Comparison of ENCODE assay signal across 26 cellular contexts in the genomic region with DNA sequence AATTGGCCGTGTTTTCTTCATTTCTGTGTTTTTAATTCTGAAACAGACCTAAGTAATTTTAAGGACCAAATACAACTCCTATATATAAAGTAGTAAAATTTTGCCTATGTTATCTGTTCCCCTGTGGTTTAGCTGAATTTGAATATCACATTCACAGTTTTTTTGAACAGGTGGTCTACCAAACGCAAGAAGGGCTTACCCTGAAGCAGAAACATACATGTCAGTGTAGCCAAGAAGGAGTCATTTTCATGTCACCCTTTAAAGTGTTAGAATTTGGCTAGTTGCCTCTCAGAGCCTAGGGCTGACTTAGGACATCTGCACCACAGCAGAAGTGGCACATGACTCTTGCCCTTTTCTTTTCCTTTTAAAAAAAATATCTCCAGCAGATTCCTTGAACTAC. TPM values are rescaled to one million over a fixed set of nuclear protein-coding genes. Genes with fewer than 3 reads are reported as not detected.
DNase-seq lines count a peak whose midpoint lies in the region; ATAC-seq and TF ChIP-seq lines count a peak whose summit lies in the region.
"Had no signal": no experiment of that assay in that cellular context is flagged by ENCODE, and none has a peak within 500 bp of the region (broad histone marks: within the 10 kb centered on the region; RNA-seq: fewer than 3 reads in every experiment).

No MANE protein-coding gene starts in this region.

- in situ Hi-C loops in SK-MEL-5 (cut with HindIII; ENCODE audit: low pct_unique_long_range_greater_than_20kb, low sequenced_read_pairs): no loop called here

- DNase-seq in Right ventricle myocardium superior (no peak), heart right ventricle (no peak), SK-MEL-5 (ENCODE audit: low read depth, low spot score) (peak; percentile 19)
- no peak for DNase-seq in CD4-positive, alpha-beta T cell
- no peak for DNase-seq in stimulated activated naive B cell treated with anti-CD40 and anti-IgM and Interleukin-4, amounts not matched to agents 10 μg/mL and 1 μg/mL and 100 μg/mL, for 72 hours
- DNase-seq: 8988T; CD4-positive, alpha-beta memory T cell; COR-L47; DMS53; GOT3; HCEC 1CT; KG1; MM.1S; NCI-H1048; NCI-H1417; NCI-H1694; NCI-H2029 treated with DMSO at 0.1 percent for 48 hours; NCI-H446 treated with DMSO at 0.1 percent for 48 hours; NCI-H526; RPMI8226; SHP77 treated with DMSO at 0.1 percent for 48 hours had no signal

- no peaks in the 10 kb centered on the region for H3K9me3 Mint-ChIP-seq in CD4-positive, alpha-beta T cell
- no peaks in the 10 kb centered on the region for H3K9me3 Mint-ChIP-seq in stimulated activated naive B cell treated with anti-CD40 and anti-IgM and Interleukin-4, amounts not matched to agents 10 μg/mL and 1 μg/mL and 100 μg/mL, for 72 hours
- no peaks in the 10 kb centered on the region for H3K9me3 Mint-ChIP-seq in stimulated activated memory B cell treated with anti-CD40 and anti-IgM and Interleukin-4, amounts not matched to agents 10 μg/mL and 1 μg/mL and 100 μg/mL, for 72 hours
- H3K9me3 Mint-ChIP-seq: CD4-positive, alpha-beta memory T cell had no signal

- no peaks in the 10 kb centered on the region for H3K27me3 Mint-ChIP-seq in CD4-positive, alpha-beta T cell
- H3K27me3 Mint-ChIP-seq in stimulated activated naive B cell treated with anti-CD40 and anti-IgM and Interleukin-4, amounts not matched to agents 10 μg/mL and 1 μg/mL and 100 μg/mL, for 72 hours: no peaks in the 10 kb centered on the region
- H3K27me3 Mint-ChIP-seq in stimulated activated memory B cell treated with anti-CD40 and anti-IgM and Interleukin-4, amounts not matched to agents 10 μg/mL and 1 μg/mL and 100 μg/mL, for 72 hours: no peaks in the 10 kb centered on the region
- H3K27me3 Mint-ChIP-seq: CD4-positive, alpha-beta memory T cell had no signal

- H3K4me1 ChIP-seq in heart right ventricle: peaks cover 0 to 3% (median 0%) of the 10 kb centered on the region in 9 donors

- 76 to 88% methylated on average over 2 of the region's 2 CpGs for WGBS in heart right ventricle, 2 donors

- CTCF ChIA-PET in CD4-positive, alpha-beta T cell (lab: Charles Lee): interaction anchor here (0.6 kb wide), 1 partner anchor 296 kb away, joined by 4 read pairs; no protein-coding TSS in a partner anchor

- intact Hi-C loops in Right ventricle myocardium superior (cut with DNase I): no loop called here
- intact Hi-C loops in heart right ventricle (cut with DNase I): no loop called here
- intact Hi-C loops in CD4-positive, alpha-beta T cell (cut with DNase I, micrococcal nuclease): no loop called here

- H3K36me3 ChIP-seq in heart right ventricle: peaks cover 0 to 96% (median 0%) of the 10 kb centered on the region in 9 donors

- no peaks in the 10 kb centered on the region for H3K27me3 ChIP-seq in heart right ventricle
- H3K27me3 ChIP-seq in CD4-positive, alpha-beta T cell (ENCODE audit: control insufficient read depth, insufficient read depth, low read length): no peaks in the 10 kb centered on the region
- H3K27me3 ChIP-seq: BLaER1 treated with 17β-estradiol and CSF1 and Interleukin-3, amounts not matched to agents 10 nM and 100 nM had no signal

- no peaks in the 10 kb centered on the region for H3K4me1 Mint-ChIP-seq in CD4-positive, alpha-beta T cell (ENCODE audit: low read depth)
- peaks cover 0 to 7% of the 10 kb centered on the region in 2 donors for H3K4me1 Mint-ChIP-seq in stimulated activated naive B cell treated with anti-CD40 and anti-IgM and Interleukin-4, amounts not matched to agents 10 μg/mL and 1 μg/mL and 100 μg/mL, for 72 hours
- H3K4me1 Mint-ChIP-seq in stimulated activated memory B cell treated with anti-CD40 and anti-IgM and Interleukin-4, amounts not matched to agents 10 μg/mL and 1 μg/mL and 100 μg/mL, for 72 hours: peaks cover 11% of the 10 kb centered on the region

- no peak overlapping the region for H3K27ac ChIP-seq in heart right ventricle
- no peak overlapping the region for H3K27ac ChIP-seq in CD4-positive, alpha-beta T cell (ENCODE audit: low read depth, low read length)
- H3K27ac ChIP-seq: BLaER1 treated with 17β-estradiol and CSF1 and Interleukin-3, amounts not matched to agents 10 nM and 100 nM had no signal

- no peaks in the 10 kb centered on the region for H3K9me3 ChIP-seq in heart right ventricle
- H3K9me3 ChIP-seq in CD4-positive, alpha-beta T cell (ENCODE audit: control insufficient read depth, low read length): no peaks in the 10 kb centered on the region
- H3K9me3 ChIP-seq: BLaER1 treated with 17β-estradiol and CSF1 and Interleukin-3, amounts not matched to agents 10 nM and 100 nM had no signal

- peak; percentile 36 for ATAC-seq in Right ventricle myocardium superior (ENCODE audit: poor library complexity)
- no peak for ATAC-seq in heart right ventricle
- no peak for ATAC-seq in CD4-positive, alpha-beta T cell (ENCODE audit: poor library complexity)
- ATAC-seq in stimulated activated naive B cell treated with anti-CD40 and anti-IgM and Interleukin-4, amounts not matched to agents 10 μg/mL and 1 μg/mL and 100 μg/mL, for 72 hours (replicated peaks): no peak
- ATAC-seq in stimulated activated memory B cell treated with anti-CD40 and anti-IgM and Interleukin-4, amounts not matched to agents 10 μg/mL and 1 μg/mL and 100 μg/mL, for 72 hours: no peak
- ATAC-seq in HG03159 (IDR thresholded peaks at IDR 0.05; ENCODE audit: unreplicated experiment): no peak
- ATAC-seq: GM12878 had no signal

- H3K4me3 ChIP-seq in heart right ventricle: no peak overlapping the region
- H3K4me3 ChIP-seq: BLaER1 treated with 17β-estradiol and CSF1 and Interleukin-3, amounts not matched to agents 10 nM and 100 nM; GM12878; SK-N-MC had no signal

- TF ChIP-seq CTCF in heart right ventricle (IDR thresholded peaks at IDR 0.05): no peak
- TF ChIP-seq CTCF in CD4-positive, alpha-beta T cell (IDR thresholded peaks at IDR 0.05): no peak

- peaks cover 74% of the 10 kb centered on the region for H3K36me3 Mint-ChIP-seq in CD4-positive, alpha-beta T cell (ENCODE audit: low read depth)
- peaks cover 24 to 27% of the 10 kb centered on the region in 2 donors for H3K36me3 Mint-ChIP-seq in stimulated activated naive B cell treated with anti-CD40 and anti-IgM and Interleukin-4, amounts not matched to agents 10 μg/mL and 1 μg/mL and 100 μg/mL, for 72 hours
- peaks cover 31% of the 10 kb centered on the region for H3K36me3 Mint-ChIP-seq in stimulated activated memory B cell treated with anti-CD40 and anti-IgM and Interleukin-4, amounts not matched to agents 10 μg/mL and 1 μg/mL and 100 μg/mL, for 72 hours

- no peak overlapping the region for H3K4me3 Mint-ChIP-seq in CD4-positive, alpha-beta T cell
- H3K4me3 Mint-ChIP-seq in stimulated activated naive B cell treated with anti-CD40 and anti-IgM and Interleukin-4, amounts not matched to agents 10 μg/mL and 1 μg/mL and 100 μg/mL, for 72 hours: no peak overlapping the region
- H3K4me3 Mint-ChIP-seq in stimulated activated memory B cell treated with anti-CD40 and anti-IgM and Interleukin-4, amounts not matched to agents 10 μg/mL and 1 μg/mL and 100 μg/mL, for 72 hours: no peak overlapping the region
- H3K4me3 Mint-ChIP-seq: CD4-positive, alpha-beta memory T cell had no signal

- POLR2A ChIA-PET in CD4-positive, alpha-beta T cell (lab: Charles Lee): no interaction called here

- peak overlapping the region; percentile 51 for H3K27ac Mint-ChIP-seq in CD4-positive, alpha-beta T cell
- H3K27ac Mint-ChIP-seq in stimulated activated naive B cell treated with anti-CD40 and anti-IgM and Interleukin-4, amounts not matched to agents 10 μg/mL and 1 μg/mL and 100 μg/mL, for 72 hours: peak overlapping the region; percentile 37
- H3K27ac Mint-ChIP-seq in stimulated activated memory B cell treated with anti-CD40 and anti-IgM and Interleukin-4, amounts not matched to agents 10 μg/mL and 1 μg/mL and 100 μg/mL, for 72 hours: no peak overlapping the region

RNA-seq across cellular contexts. Expression of gene MYBPC3, which starts 34.3 kb away (rescaled TPM):
- total RNA-seq in Right ventricle myocardium superior (2,568 TPM), heart right ventricle (1,000 to 10,000 TPM; 1,404 to 3,138 (median 2,490) TPM)
- 1,000 to 10,000 TPM in 1 of 2 donors, 100 to 1,000 TPM in 1; 484 to 2,250 TPM for polyA plus RNA-seq in heart right ventricle
- total RNA-seq in CD4-positive, alpha-beta T cell: not detected
- total RNA-seq in SK-MEL-5 (2014; rRNA removed; shearing (Covaris generic)): not detected in 2 replicates
- 0.07 TPM in 1 of 2 replicates, not detected in the other for polyA plus RNA-seq in SK-MEL-5 (2015; cell fraction: cytosol; rRNA removed)
- not detected in 2 replicates for polyA plus RNA-seq in SK-MEL-5 (2015; cell fraction: nucleus; rRNA removed)
- total RNA-seq: CD4-positive, alpha-beta memory T cell; GM12878 had no signal
- polyA plus RNA-seq: CD4-positive, alpha-beta memory T cell had no signal

RNA-seq across cellular contexts. Expression of gene MADD, which starts 48.2 kb away (rescaled TPM):
- total RNA-seq in Right ventricle myocardium superior: 39.7 TPM
- total RNA-seq in heart right ventricle: 10 to 100 TPM; 23.8 to 54.8 (median 35.7) TPM
- polyA plus RNA-seq in heart right ventricle: 10 to 100 TPM; 24.4 to 35.1 TPM
- 100 to 1,000 TPM; 161 to 178 TPM for total RNA-seq in CD4-positive, alpha-beta T cell
- 15.7 and 16.2 TPM in 2 replicates for total RNA-seq in SK-MEL-5 (2014; rRNA removed; shearing (Covaris generic))
- polyA plus RNA-seq in SK-MEL-5 (2015; cell fraction: cytosol; rRNA removed): 35.5 and 48.7 TPM in 2 replicates
- polyA plus RNA-seq in SK-MEL-5 (2015; cell fraction: nucleus; rRNA removed): 98.9 and 146 TPM in 2 replicates

Comparison
In these comparisons a context has a peak if more than half of its experiments do, and no peak if none do; other contexts are left out.
1. RNA of gene MYBPC3, which starts 34.3 kb away (total RNA-seq): 2,568 TPM in Right ventricle myocardium superior (single experiment) and 1,404 to 3,138 TPM in heart right ventricle; not detected in CD4-positive, alpha-beta T cell and not detected in SK-MEL-5; every median in the first group is over 1,000 times any median in the second.